Comparison of ENCODE assay signal across 16 cellular contexts in the genomic region with DNA sequence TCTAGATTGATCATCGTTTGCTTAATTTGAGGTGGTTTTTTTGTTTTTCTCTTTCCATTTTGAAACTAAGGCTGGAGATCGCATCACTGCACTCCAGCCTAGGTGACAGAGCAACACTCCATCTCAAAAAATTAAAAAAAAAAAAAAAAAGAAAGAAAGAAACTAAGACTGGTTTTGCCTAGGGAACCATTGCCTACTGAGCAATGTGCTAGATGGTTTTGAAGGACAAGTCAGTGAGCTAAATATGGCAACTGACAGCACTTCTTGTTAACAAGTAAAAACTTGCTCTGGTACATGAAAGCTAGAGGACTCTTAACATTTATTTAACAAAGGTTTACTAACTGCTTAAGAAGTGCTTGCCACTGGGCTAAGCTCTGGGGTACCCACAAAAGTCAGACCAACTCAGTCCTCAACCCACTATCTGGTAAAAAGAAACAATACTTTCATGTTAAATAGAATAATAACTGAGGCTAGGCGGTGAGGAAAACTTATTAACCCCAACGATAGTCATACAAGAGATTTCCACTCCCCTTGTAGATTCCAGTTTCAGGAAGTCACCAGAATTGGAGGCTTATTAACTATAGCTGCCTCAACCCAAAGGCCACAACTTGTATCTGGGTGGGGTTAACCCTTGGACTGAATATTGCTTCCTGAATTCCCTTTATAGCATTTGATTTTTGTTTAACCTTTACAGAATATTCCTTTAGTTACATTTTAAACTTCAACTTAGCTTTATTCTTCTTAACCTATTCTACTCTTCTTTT.
A peak's percentile ranks its signal among the peaks of the same experiment; 100 is the strongest.
DNase-seq lines count a peak whose midpoint lies in the region; ATAC-seq, FAIRE-seq and TF ChIP-seq lines count a peak whose summit lies in the region.
"Had no signal": no experiment of that assay in that cellular context is flagged by ENCODE, and none has a peak within 500 bp of the region (broad histone marks: within the 10 kb centered on the region; RNA-seq: fewer than 3 reads in every experiment).

No MANE protein-coding gene starts in this region.

- no peak for TF ChIP-seq RAD21 in K562 (CRISPR knock-in tag; conservative IDR thresholded peaks at IDR 0.05 in 1 of 2, IDR thresholded peaks at IDR 0.05 in 1 of 2)

- in situ Hi-C loops in K562 (cut with MboI) = no loop called here

- H3K4me1 ChIP-seq in K562 (replicated peaks in 1 of 2; ENCODE audit: control insufficient read depth in 2 of 2, insufficient read depth in 2 of 2, low read length in 2 of 2) = peaks cover 0 to 3% of the 10 kb centered on the region in 2 experiments; a peak in 2 of 5 replicates
- H3K4me1 ChIP-seq in mucosa of descending colon (ENCODE audit: low read depth) = peaks cover 41% of the 10 kb centered on the region

- TF ChIP-seq POLR2A in K562 (conservative IDR thresholded peaks at IDR 0.05) = no peak

- no peak for FAIRE-seq in K562 (lab: Jason Lieb, UNC)
- FAIRE-seq: urothelium cell line had no signal

- H3K27ac ChIP-seq in K562 (ENCODE audit: extremely low read depth, low read depth, low read length) = no peak overlapping the region

- no peak overlapping the region for H2AFZ ChIP-seq in K562 (ENCODE audit: low read depth, low read length)

- H4K20me1 ChIP-seq in K562 (replicated peaks; ENCODE audit: control insufficient read depth, insufficient read depth, low read length) = no peaks in the 10 kb centered on the region

- peak; percentile 24 for DNase-seq in GM12865 (ENCODE audit: low read depth)
- no peak for DNase-seq in K562 (ENCODE audit: extremely low read depth in 1 of 4, low spot score in 3 of 4)
- peak in 1 of 3 donors; percentile 66 for DNase-seq in mucosa of descending colon
- DNase-seq in UCSD-AML1 (lab: John Stamatoyannopoulos, UW; ENCODE audit: unreplicated experiment) = no peak
- DNase-seq in SKM-1 treated with dmso at 0.1 percent for 144 hours (lab: John Stamatoyannopoulos, UW; ENCODE audit: unreplicated experiment) = no peak
- no peak for DNase-seq in OCI-M2 (lab: John Stamatoyannopoulos, UW; ENCODE audit: unreplicated experiment)
- no peak for DNase-seq in NCI-H1436 (lab: John Stamatoyannopoulos, UW)
- DNase-seq: activated B cell treated with CpG ODN at 0.5 μM for 24 hours; erythroblast; HFFc6; MM.1S; naive thymus-derived CD4-positive, alpha-beta T cell; NCI-H345 had no signal

- no peaks in the 10 kb centered on the region for H3K27me3 ChIP-seq in K562 (ENCODE audit: control insufficient read depth in 2 of 2, insufficient read depth in 2 of 2, low read length in 2 of 2)

- ATAC-seq in HG02852 (IDR thresholded peaks at IDR 0.05; ENCODE audit: unreplicated experiment) (peak; percentile 65), K562 (0 out of 3 replicates have a peak, but pooled peaks have one; percentile 38), mucosa of descending colon (peak; percentile 89)
- ATAC-seq: naive thymus-derived CD4-positive, alpha-beta T cell had no signal

- H3K9me3 ChIP-seq in K562 (replicated peaks; ENCODE audit: control insufficient read depth, insufficient read depth, low read depth, low read length) (no peaks in the 10 kb centered on the region), mucosa of descending colon (no peaks in the 10 kb centered on the region)

- no peaks in the 10 kb centered on the region for H3K9me1 ChIP-seq in K562 (ENCODE audit: control insufficient read depth, insufficient read depth, low read length)

- TF ChIP-seq CTCF in GM12865 (IDR thresholded peaks at IDR 0.05; ENCODE audit: insufficient read depth, low read depth, low read length, missing control alignments) = no peak
- TF ChIP-seq CTCF in K562 (IDR thresholded peaks at IDR 0.05 in 2 of 3, conservative IDR thresholded peaks at IDR 0.05 in 1 of 3; ENCODE audit: insufficient read depth in 2 of 3, low read depth in 1 of 3, low read length in 3 of 3) = no peak
- no peak for TF ChIP-seq CTCF in mucosa of descending colon (IDR thresholded peaks at IDR 0.05)

- no TSS peak for BruUV-seq in K562 (replicated peaks; lab: Mats Ljungman, UMichigan)

- no peak overlapping the region for H3K9ac ChIP-seq in K562 (ENCODE audit: insufficient read depth in 1 of 2, low read depth in 2 of 2, low read length in 2 of 2)

- peaks cover 8% of the 10 kb centered on the region for H3K79me2 ChIP-seq in K562 (ENCODE audit: control insufficient read depth, insufficient read depth, low read length)

- TF ChIP-seq EP300 in K562 (IDR thresholded peaks at IDR 0.05; ENCODE audit: low read length) = no peak

- H3K36me3 ChIP-seq in K562 (ENCODE audit: control insufficient read depth, insufficient read depth, low read length) = no peaks in the 10 kb centered on the region; the same call in 2 of the 3 replicates
- H3K36me3 ChIP-seq in mucosa of descending colon (ENCODE audit: low read depth) = no peaks in the 10 kb centered on the region

- intact Hi-C loops in K562 (cut with micrococcal nuclease) (no loop called here), mucosa of descending colon (cut with DNase I, micrococcal nuclease) (no loop called here)

- H3K4me2 ChIP-seq in K562 (ENCODE audit: insufficient read depth, low read length) = no peak overlapping the region

- CTCF ChIA-PET in K562 (lab: Yijun Ruan, JAX; ENCODE audit: low intra/inter-chr PET ratio) = no interaction called here

- POLR2A ChIA-PET in K562 (lab: Yijun Ruan, JAX) = interaction anchor here (0.9 to 1.9 kb wide), 2 partner anchors 13 to 80 kb away, joined by 3 to 4 read pairs; no protein-coding TSS in a partner anchor

- H3K4me3 ChIP-seq in GM12865 (ENCODE audit: low read depth, low read length) (no peak overlapping the region), K562 (no peak overlapping the region), mucosa of descending colon (no peak overlapping the region)
- H3K4me3 ChIP-seq: skin epidermis had no signal

- WGBS in K562 (ENCODE audit: insufficient coverage, low coverage, missing lambda C conversion rate) = 72% methylated on average over 4 of the region's 4 CpGs

TF ChIP-seq in K562, 482 proteins besides CTCF, POLR2A, EP300 and RAD21:
- no peak for TF ChIP-seq ZZZ3 (IDR thresholded peaks at IDR 0.05)
- TF ChIP-seq, protein P1, sequence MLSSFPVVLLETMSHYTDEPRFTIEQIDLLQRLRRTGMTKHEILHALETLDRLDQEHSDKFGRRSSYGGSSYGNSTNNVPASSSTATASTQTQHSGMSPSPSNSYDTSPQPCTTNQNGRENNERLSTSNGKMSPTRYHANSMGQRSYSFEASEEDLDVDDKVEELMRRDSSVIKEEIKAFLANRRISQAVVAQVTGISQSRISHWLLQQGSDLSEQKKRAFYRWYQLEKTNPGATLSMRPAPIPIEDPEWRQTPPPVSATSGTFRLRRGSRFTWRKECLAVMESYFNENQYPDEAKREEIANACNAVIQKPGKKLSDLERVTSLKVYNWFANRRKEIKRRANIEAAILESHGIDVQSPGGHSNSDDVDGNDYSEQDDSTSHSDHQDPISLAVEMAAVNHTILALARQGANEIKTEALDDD (IDR thresholded peaks at IDR 0.05) = peak; percentile 40; the same call in 1 of the 2 replicates
- TF ChIP-seq, protein P2, sequence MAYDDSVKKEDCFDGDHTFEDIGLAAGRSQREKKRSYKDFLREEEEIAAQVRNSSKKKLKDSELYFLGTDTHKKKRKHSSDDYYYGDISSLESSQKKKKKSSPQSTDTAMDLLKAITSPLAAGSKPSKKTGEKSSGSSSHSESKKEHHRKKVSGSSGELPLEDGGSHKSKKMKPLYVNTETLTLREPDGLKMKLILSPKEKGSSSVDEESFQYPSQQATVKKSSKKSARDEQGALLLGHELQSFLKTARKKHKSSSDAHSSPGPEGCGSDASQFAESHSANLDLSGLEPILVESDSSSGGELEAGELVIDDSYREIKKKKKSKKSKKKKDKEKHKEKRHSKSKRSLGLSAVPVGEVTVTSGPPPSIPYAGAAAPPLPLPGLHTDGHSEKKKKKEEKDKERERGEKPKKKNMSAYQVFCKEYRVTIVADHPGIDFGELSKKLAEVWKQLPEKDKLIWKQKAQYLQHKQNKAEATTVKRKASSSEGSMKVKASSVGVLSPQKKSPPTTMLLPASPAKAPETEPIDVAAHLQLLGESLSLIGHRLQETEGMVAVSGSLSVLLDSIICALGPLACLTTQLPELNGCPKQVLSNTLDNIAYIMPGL (CRISPR knock-in tag; IDR thresholded peaks at IDR 0.05) = no peak

Comparison
In these comparisons a context has a peak if more than half of its experiments do, and no peak if none do; other contexts are left out.
1. ATAC-seq: peak in every context shown above with its lines; median percentile 89 in mucosa of descending colon; 65 in HG02852; 38 in K562.